In genomic region chr6:20686142-20686541, GRCh38 we compare ENCODE assay signal across 15 cellular contexts.
A peak's percentile ranks its signal among the peaks of the same experiment; 100 is the strongest.
DNase-seq lines count a peak whose midpoint lies in the region; ATAC-seq and TF ChIP-seq lines count a peak whose summit lies in the region.
"Had no signal": no experiment of that assay in that cellular context is flagged by ENCODE, and none has a peak within 500 bp of the region (broad histone marks: within the 10 kb centered on the region; RNA-seq: fewer than 3 reads in every experiment).

No MANE protein-coding gene starts in this region.

- intact Hi-C loops in aorta (cut with DNase I): no loop called here

- no peak overlapping the region for H3K4me3 ChIP-seq in OCI-LY1 (ENCODE audit: low read depth, low read length, poor library complexity, severe bottlenecking)
- H3K4me3 ChIP-seq in iPS DF 6.9 (ENCODE audit: low read length): no peak overlapping the region
- no peak overlapping the region for H3K4me3 ChIP-seq in aorta (ENCODE audit: low read length in 2 of 2)
- H3K4me3 ChIP-seq: lower lobe of right lung had no signal

- no peak overlapping the region for H2AFZ ChIP-seq in OCI-LY1 (ENCODE audit: low read length)

- DNase-seq in NCI-H2029 (lab: John Stamatoyannopoulos, UW) (peak; percentile 74), iPS DF 6.9 (ENCODE audit: low read depth, low spot score) (peak; percentile 41), aorta (no peak)
- DNase-seq in stimulated activated CD8-positive, alpha-beta memory T cell treated with anti-CD3 and anti-CD28 coated beads, Interleukin-4, amount 100 ng/mL, for 48 hours: no peak
- DNase-seq: activated CD8-positive, alpha-beta memory T cell treated with anti-CD3 and anti-CD28 coated beads for 24 hours; Kasumi-1; lower lobe of right lung; natural killer cell had no signal

- H3K27ac ChIP-seq in OCI-LY1 (ENCODE audit: low read depth, low read length, poor library complexity, severe bottlenecking) (no peak overlapping the region), iPS DF 6.9 (ENCODE audit: low read length) (no peak overlapping the region), aorta (ENCODE audit: low read depth in 1 of 2, low read length in 2 of 2) (no peak overlapping the region)
- H3K27ac ChIP-seq: lower lobe of right lung, VCaP had no signal

- H3F3A ChIP-seq in OCI-LY1 (ENCODE audit: insufficient read depth, low read length): no peaks in the 10 kb centered on the region

- TF ChIP-seq CTCF in GM12873 (IDR thresholded peaks at IDR 0.05; ENCODE audit: insufficient read depth, low read depth, low read length, missing control alignments): peak; percentile 17
- TF ChIP-seq CTCF in OCI-LY1 (IDR thresholded peaks at IDR 0.05; ENCODE audit: low read length): peak; percentile 30; the same call in 1 of the 2 replicates

- H3K9ac ChIP-seq in OCI-LY1 (ENCODE audit: low read length): no peak overlapping the region

- WGBS in iPS DF 6.9 (ENCODE audit: insufficient coverage, insufficient read length): no CpG with 5 or more reads among the region's 6 CpGs
- 91 to 93% methylated on average over 6 of the region's 6 CpGs for WGBS in aorta, 2 donors

- H3K4me2 ChIP-seq in OCI-LY1 (ENCODE audit: low read length): no peak overlapping the region

- ATAC-seq in GM19452 (IDR thresholded peaks at IDR 0.05; ENCODE audit: unreplicated experiment): no peak
- no peak for ATAC-seq in aorta (ENCODE audit: low FRiP score)
- no peak for ATAC-seq in GM18502 (IDR thresholded peaks at IDR 0.05; ENCODE audit: poor library complexity, unreplicated experiment)
- ATAC-seq: activated T-helper 17 cell treated with anti-CD3 and anti-CD28 coated beads, Interleukin-2, amount 50 U/mL, for 72 hours; lower lobe of right lung; natural killer cell; Panc1 had no signal

- H3K36me3 ChIP-seq in OCI-LY1 (ENCODE audit: insufficient read depth, low read length) (no peaks in the 10 kb centered on the region), iPS DF 6.9 (ENCODE audit: control insufficient read depth, insufficient read depth, low read length) (no peaks in the 10 kb centered on the region), aorta (ENCODE audit: control insufficient read depth in 1 of 2, insufficient read depth in 2 of 2, low read length in 1 of 2) (no peaks in the 10 kb centered on the region)
- H3K36me3 ChIP-seq: lower lobe of right lung had no signal

- peaks cover 20% of the 10 kb centered on the region for H3K4me1 ChIP-seq in OCI-LY1 (ENCODE audit: insufficient read depth, low read length, severe bottlenecking)
- H3K4me1 ChIP-seq in iPS DF 6.9 (ENCODE audit: control insufficient read depth, insufficient read depth, low read length): no peaks in the 10 kb centered on the region
- no peaks in the 10 kb centered on the region for H3K4me1 ChIP-seq in aorta (ENCODE audit: control insufficient read depth in 1 of 2, insufficient read depth in 2 of 2, low read length in 2 of 2)

- no peaks in the 10 kb centered on the region for H3K9me2 ChIP-seq in OCI-LY1 (ENCODE audit: low read depth, low read length)

- H3K27me3 ChIP-seq in OCI-LY1 (ENCODE audit: insufficient read depth, low read length) (no peaks in the 10 kb centered on the region), iPS DF 6.9 (ENCODE audit: control insufficient read depth, insufficient read depth, low read length) (no peaks in the 10 kb centered on the region), aorta (ENCODE audit: control insufficient read depth in 1 of 2, insufficient read depth in 2 of 2, low read length in 1 of 2) (no peaks in the 10 kb centered on the region)

- H4K20me1 ChIP-seq in OCI-LY1 (ENCODE audit: insufficient read depth, low read length): no peaks in the 10 kb centered on the region

- no peaks in the 10 kb centered on the region for H3K79me2 ChIP-seq in OCI-LY1 (ENCODE audit: insufficient read depth, low read length)

- H3K9me3 ChIP-seq in OCI-LY1 (ENCODE audit: low read length) (no peaks in the 10 kb centered on the region), iPS DF 6.9 (ENCODE audit: control insufficient read depth, insufficient read depth, low read length) (no peaks in the 10 kb centered on the region), aorta (ENCODE audit: control insufficient read depth, low read length) (no peaks in the 10 kb centered on the region)
- H3K9me3 ChIP-seq: lower lobe of right lung had no signal

Comparison
In these comparisons a context has a peak if more than half of its experiments do, and no peak if none do; other contexts are left out.
1. DNase-seq: peak in NCI-H2029 (single experiment) and iPS DF 6.9 (single experiment); none in aorta (0 of 2) and stimulated activated CD8-positive, alpha-beta memory T cell treated with anti-CD3 and anti-CD28 coated beads, Interleukin-4, amount 100 ng/mL, for 48 hours (single experiment).